Comparison of ENCODE assay signal across 8 cellular contexts in genomic region chr12:38771871-38772270, GRCh38.
DNase-seq lines count a peak whose midpoint lies in the region; ATAC-seq and TF ChIP-seq lines count a peak whose summit lies in the region.

No MANE protein-coding gene starts in this region.

- H3K27ac ChIP-seq in vagina: no peak overlapping the region

- no peaks in the 10 kb centered on the region for H3K4me1 ChIP-seq in vagina

- no peak for TF ChIP-seq CTCF in vagina (IDR thresholded peaks at IDR 0.05)

- TF ChIP-seq POLR2A in vagina (IDR thresholded peaks at IDR 0.05): no peak

- peak; percentile 31 for DNase-seq in H4 (ENCODE audit: low spot score)
- DNase-seq in MV-4-11 (lab: John Stamatoyannopoulos, UW): peak; percentile 33
- DNase-seq in memory B cell (ENCODE audit: low spot score in 2 of 2): no peak
- DNase-seq in EL: no peak
- no peak for DNase-seq in effector CD4-positive, alpha-beta T cell
- DNase-seq in SW 1271 (lab: John Stamatoyannopoulos, UW): no peak
- DNase-seq in vagina (ENCODE audit: extremely low spot score in 2 of 2): no peak

- H3K36me3 ChIP-seq in vagina: no peaks in the 10 kb centered on the region

- no peaks in the 10 kb centered on the region for H3K27me3 ChIP-seq in vagina

- H3K9me3 ChIP-seq in vagina: no peaks in the 10 kb centered on the region

- intact Hi-C loops in vagina (cut with DNase I): no loop called here

- ATAC-seq in GM18511 (IDR thresholded peaks at IDR 0.05; ENCODE audit: unreplicated experiment): peak; percentile 77
- ATAC-seq in memory B cell (ENCODE audit: low read depth): peak; percentile 56

- H3K4me1 Mint-ChIP-seq in memory B cell: peaks cover 5% of the 10 kb centered on the region

- no peaks in the 10 kb centered on the region for H3K36me3 Mint-ChIP-seq in memory B cell

- H3K27me3 Mint-ChIP-seq in memory B cell: no peaks in the 10 kb centered on the region

- H3K9me3 Mint-ChIP-seq in memory B cell: no peaks in the 10 kb centered on the region

- H3K4me3 ChIP-seq in vagina: no peak overlapping the region

- H3K4me3 Mint-ChIP-seq in memory B cell: peak overlapping the region; percentile 30

- H3K27ac Mint-ChIP-seq in memory B cell: no peak overlapping the region

Comparison
In these comparisons a context has a peak if more than half of its experiments do, and no peak if none do; other contexts are left out.
1. DNase-seq: peak in H4 (single experiment) and MV-4-11 (single experiment); none in memory B cell (0 of 2), EL (single experiment), effector CD4-positive, alpha-beta T cell (single experiment), SW 1271 (0 of 2) and vagina (0 of 2).